22 cellular contexts compared by ENCODE assay signal in genomic region chr18:75530548-75531211, GRCh38.
A peak's percentile ranks its signal among the peaks of the same experiment; 100 is the strongest.
DNase-seq lines count a peak whose midpoint lies in the region; ATAC-seq and TF ChIP-seq lines count a peak whose summit lies in the region.
"Had no signal": no experiment of that assay in that cellular context is flagged by ENCODE, and none has a peak within 500 bp of the region (broad histone marks: within the 10 kb centered on the region; RNA-seq: fewer than 3 reads in every experiment).

No MANE protein-coding gene starts in this region.

- TF ChIP-seq CTCF in osteocyte (IDR thresholded peaks at IDR 0.05), result no peak
- TF ChIP-seq CTCF in psoas muscle (IDR thresholded peaks at IDR 0.05), result no peak

- H3K27ac ChIP-seq in SJSA1 (peak overlapping the region; percentile 35), psoas muscle (no peak overlapping the region)
- H3K27ac ChIP-seq: SK-N-MC had no signal

- no peak overlapping the region for H3K27ac Mint-ChIP-seq in osteocyte (ENCODE audit: unreplicated experiment)
- H3K27ac Mint-ChIP-seq: activated CD8-positive, alpha-beta T cell treated with anti-CD3 and anti-CD28 coated beads, Interleukin-2, amount 10 ng/mL, durations not matched to agents 7 days and 5 days; CD4-positive, alpha-beta memory T cell; naive thymus-derived CD4-positive, alpha-beta T cell had no signal

- no peak overlapping the region for H3K4me3 ChIP-seq in SJSA1
- H3K4me3 ChIP-seq in psoas muscle, result no peak overlapping the region
- H3K4me3 ChIP-seq: SK-N-MC had no signal

- H3K4me3 Mint-ChIP-seq in osteocyte (ENCODE audit: unreplicated experiment), result no peak overlapping the region
- H3K4me3 Mint-ChIP-seq: activated CD8-positive, alpha-beta T cell treated with anti-CD3 and anti-CD28 coated beads, Interleukin-2, amount 10 ng/mL, durations not matched to agents 7 days and 5 days; CD4-positive, alpha-beta memory T cell; central memory CD8-positive, alpha-beta T cell; naive thymus-derived CD4-positive, alpha-beta T cell had no signal

- H3K9me3 ChIP-seq in SJSA1 (replicated peaks) (peaks cover 3% of the 10 kb centered on the region; the same call in 1 of the 2 replicates), psoas muscle (no peaks in the 10 kb centered on the region)

- H3K36me3 ChIP-seq in SJSA1 (no peaks in the 10 kb centered on the region), psoas muscle (ENCODE audit: insufficient read depth in 1 of 2, low read depth in 1 of 2) (no peaks in the 10 kb centered on the region)

- ATAC-seq in left cardiac atrium (peak in 1 of 2 donors; percentile 92), psoas muscle (no peak), HG03135 (IDR thresholded peaks at IDR 0.05; ENCODE audit: unreplicated experiment) (no peak)
- ATAC-seq: activated CD8-positive, alpha-beta T cell treated with anti-CD3 and anti-CD28 coated beads, Interleukin-2, amount 10 ng/mL, durations not matched to agents 7 days and 5 days; esophagus mucosa; naive thymus-derived CD4-positive, alpha-beta T cell; sciatic nerve had no signal

- no peaks in the 10 kb centered on the region for H3K36me3 Mint-ChIP-seq in osteocyte (ENCODE audit: unreplicated experiment)
- H3K36me3 Mint-ChIP-seq: CD4-positive, alpha-beta memory T cell; naive thymus-derived CD4-positive, alpha-beta T cell had no signal

- H3K9me3 Mint-ChIP-seq in osteocyte (ENCODE audit: unreplicated experiment), result no peaks in the 10 kb centered on the region
- H3K9me3 Mint-ChIP-seq: central memory CD8-positive, alpha-beta T cell; naive thymus-derived CD4-positive, alpha-beta T cell had no signal

- no peaks in the 10 kb centered on the region for H3K27me3 Mint-ChIP-seq in osteocyte (ENCODE audit: unreplicated experiment)

- 33 to 46% (median 40%) methylated on average over 8 of the region's 8 CpGs for WGBS in psoas muscle, 3 donors

- H3K27me3 ChIP-seq in SJSA1 (replicated peaks) (no peaks in the 10 kb centered on the region), psoas muscle (ENCODE audit: insufficient read depth in 3 of 3, low read length in 2 of 3) (peaks cover 0 to 15% (median 4%) of the 10 kb centered on the region in 3 donors)

- DNase-seq in ELR (ENCODE audit: low read depth) (peak; percentile 14), SJSA1 (ENCODE audit: low read depth in 1 of 2, low spot score in 2 of 2) (no peak), left cardiac atrium (peak; percentile 36), osteocyte (ENCODE audit: extremely low spot score, unreplicated experiment) (peak; percentile 42), psoas muscle (no peak), NCI-H345 (lab: John Stamatoyannopoulos, UW) (no peak)
- no peak for DNase-seq in stimulated activated CD4-positive, alpha-beta T cell treated with anti-CD3 and anti-CD28 coated beads, Interleukin-4, amount 100 ng/mL, for 1 hour
- DNase-seq: activated CD8-positive, alpha-beta T cell treated with anti-CD3 and anti-CD28 coated beads, Interleukin-2, amount 10 ng/mL, durations not matched to agents 7 days and 5 days; activated T-cell treated with anti-CD3 and anti-CD28 coated beads, Interleukin-2, amount 50 U/mL, for 1 hour; CD4-positive, alpha-beta memory T cell; effector CD8-positive, alpha-beta T cell; KG1; mammary epithelial cell; naive thymus-derived CD4-positive, alpha-beta T cell; NCI-H1930; NCI-H226; stimulated activated naive CD4-positive, alpha-beta T cell had no signal

- peaks cover 4% of the 10 kb centered on the region for H3K4me1 Mint-ChIP-seq in osteocyte (ENCODE audit: unreplicated experiment)
- H3K4me1 Mint-ChIP-seq: CD4-positive, alpha-beta memory T cell; central memory CD8-positive, alpha-beta T cell; naive thymus-derived CD4-positive, alpha-beta T cell had no signal

- intact Hi-C loops in left cardiac atrium (cut with DNase I) (no loop called here), psoas muscle (cut with DNase I) (no loop called here)

- H3K4me1 ChIP-seq in SJSA1 (replicated peaks), result peaks cover 10% of the 10 kb centered on the region
- no peaks in the 10 kb centered on the region for H3K4me1 ChIP-seq in psoas muscle

Comparison
In these comparisons a context has a peak if more than half of its experiments do, and no peak if none do; other contexts are left out.
1. DNase-seq: peak in ELR (single experiment), left cardiac atrium (single experiment) and osteocyte (single experiment); none in SJSA1 (0 of 2), psoas muscle (0 of 2), NCI-H345 (single experiment) and stimulated activated CD4-positive, alpha-beta T cell treated with anti-CD3 and anti-CD28 coated beads, Interleukin-4, amount 100 ng/mL, for 1 hour (single experiment).